6 cellular contexts compared by ENCODE assay signal in genomic region chr14:20427231-20428009, GRCh38. TPM values are rescaled to one million over a fixed set of nuclear protein-coding genes. Genes with fewer than 3 reads are reported as not detected.
DNase-seq lines count a peak whose midpoint lies in the region; ATAC-seq, FAIRE-seq and TF ChIP-seq lines count a peak whose summit lies in the region.

No MANE protein-coding gene starts in this region.

- TF ChIP-seq CTCF in GM13976 (IDR thresholded peaks at IDR 0.05; ENCODE audit: borderline replicate concordance, control extremely low read depth, extremely low read depth, insufficient read depth, missing control alignments) (no peak), kidney (IDR thresholded peaks at IDR 0.05; ENCODE audit: borderline replicate concordance, extremely low read depth, insufficient read depth) (no peak)

- intact Hi-C loops in kidney (cut with DNase I), result no loop called here

- H3K9me3 ChIP-seq in kidney (ENCODE audit: control insufficient read depth in 1 of 2, low read length in 2 of 2), result no peaks in the 10 kb centered on the region

- in situ Hi-C loops in GM13976 (cut with MboI; ENCODE audit: low sequenced_read_pairs, unreplicated experiment), result no loop called here

- no peak overlapping the region for H3K27ac ChIP-seq in kidney (ENCODE audit: low read depth in 2 of 2, low read length in 2 of 2)

- no peak for FAIRE-seq in kidney (lab: Jason Lieb, UNC)

- no peak overlapping the region for H3K9ac ChIP-seq in kidney (ENCODE audit: low read length in 2 of 2)

- no peak overlapping the region for H3K4me3 ChIP-seq in kidney (ENCODE audit: low read length in 2 of 2)

- DNase-seq in GM13976 (ENCODE audit: low spot score) (peak; percentile 79), RPMI7951 (ENCODE audit: low read depth) (peak; percentile 71), iPS-NIHi7 (ENCODE audit: extremely low spot score) (peak; percentile 56), kidney (no peak), amygdala (lab: John Stamatoyannopoulos, UW) (no peak)

- no peaks in the 10 kb centered on the region for H3K36me3 ChIP-seq in kidney (ENCODE audit: control insufficient read depth in 1 of 2, insufficient read depth in 2 of 2, low read length in 2 of 2)

- ATAC-seq in HG02798 (IDR thresholded peaks at IDR 0.05; ENCODE audit: poor library complexity, unreplicated experiment), result peak; percentile 70

- peaks cover 0 to 2% of the 10 kb centered on the region in 2 donors for H3K4me1 ChIP-seq in kidney (ENCODE audit: control insufficient read depth in 1 of 2, insufficient read depth in 1 of 2, low read depth in 1 of 2, low read length in 2 of 2)

RNA-seq across cellular contexts. Expression of gene KLHL33, which starts 8.5 kb away (rescaled TPM):
- not detected in 2 replicates for total RNA-seq in RPMI7951 (2014; rRNA removed; shearing (Covaris generic))
- 0.72 TPM for total RNA-seq in kidney
- polyA plus RNA-seq in kidney (ENCODE audit: insufficient read depth, low read depth, low replicate concordance), result 0.24 TPM

RNA-seq across cellular contexts. Expression of gene TEP1, which starts 14.1 kb away (rescaled TPM):
- 8.2 and 8.9 TPM in 2 replicates for total RNA-seq in RPMI7951 (2014; rRNA removed; shearing (Covaris generic))
- 45.2 TPM for total RNA-seq in kidney
- polyA plus RNA-seq in kidney (ENCODE audit: insufficient read depth, low read depth, low replicate concordance), result 11.2 TPM

RNA-seq across cellular contexts. Expression of gene OSGEP, which starts 27.2 kb away (rescaled TPM):
- 19.9 and 26.9 TPM in 2 replicates for total RNA-seq in RPMI7951 (2014; rRNA removed; shearing (Covaris generic))
- 32.4 TPM for total RNA-seq in kidney
- polyA plus RNA-seq in kidney (ENCODE audit: insufficient read depth, low read depth, low replicate concordance), result 30.3 TPM

RNA-seq across cellular contexts. Expression of gene APEX1, which starts 27.6 kb away (rescaled TPM):
- 41.7 and 49.5 TPM in 2 replicates for total RNA-seq in RPMI7951 (2014; rRNA removed; shearing (Covaris generic))
- total RNA-seq in kidney, result 119 TPM
- 109 TPM for polyA plus RNA-seq in kidney (ENCODE audit: insufficient read depth, low read depth, low replicate concordance)

RNA-seq across cellular contexts. Expression of gene PIP4P1, which starts 33.8 kb away (rescaled TPM):
- 16.5 and 22.9 TPM in 2 replicates for total RNA-seq in RPMI7951 (2014; rRNA removed; shearing (Covaris generic))
- 35.7 TPM for total RNA-seq in kidney
- polyA plus RNA-seq in kidney (ENCODE audit: insufficient read depth, low read depth, low replicate concordance), result 33.3 TPM

Comparison
In these comparisons a context has a peak if more than half of its experiments do, and no peak if none do; other contexts are left out.
1. DNase-seq: peak in GM13976 (single experiment), RPMI7951 (single experiment) and iPS-NIHi7 (single experiment); none in kidney (single experiment) and amygdala (0 of 56).